Comparison of ENCODE assay signal across 9 cellular contexts in the genomic region with DNA sequence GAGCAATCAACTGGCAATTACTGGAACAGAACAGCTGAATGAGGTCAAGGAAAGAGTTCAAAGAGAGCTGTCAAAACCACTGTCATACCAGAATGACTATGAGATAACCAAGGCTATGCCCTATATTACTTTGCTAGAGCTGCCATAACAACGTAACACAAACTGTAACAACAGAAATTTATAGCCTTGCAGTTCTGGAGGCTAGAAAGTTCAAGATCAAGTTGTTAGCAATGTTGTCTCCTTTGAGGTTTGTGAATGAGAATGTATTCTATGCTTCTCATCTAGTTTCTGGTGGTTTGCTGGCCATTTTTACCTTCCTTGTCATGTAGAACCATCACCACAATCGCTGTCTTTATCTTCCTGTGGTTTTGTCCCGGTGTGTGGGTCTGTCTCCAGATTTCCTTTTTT.
A peak's percentile ranks its signal among the peaks of the same experiment; 100 is the strongest.
DNase-seq lines count a peak whose midpoint lies in the region; ATAC-seq and TF ChIP-seq lines count a peak whose summit lies in the region.
"Had no signal": no experiment of that assay in that cellular context is flagged by ENCODE, and none has a peak within 500 bp of the region (broad histone marks: within the 10 kb centered on the region; RNA-seq: fewer than 3 reads in every experiment).

No MANE protein-coding gene starts in this region.

- H3K9me3 ChIP-seq in right cardiac atrium (ENCODE audit: control insufficient read depth, low read length) (no peaks in the 10 kb centered on the region), GM23248 (ENCODE audit: low read depth) (no peaks in the 10 kb centered on the region), H9 (ENCODE audit: control insufficient read depth, low read depth, low read length) (no peaks in the 10 kb centered on the region)
- H3K9me3 ChIP-seq: gastroesophageal sphincter had no signal

- no peaks in the 10 kb centered on the region for H3K79me1 ChIP-seq in H9 (ENCODE audit: insufficient read depth, low read depth, low read length, poor library complexity, severe bottlenecking)

- intact Hi-C loops in right cardiac atrium (cut with DNase I) (no loop called here), left ventricle myocardium superior (cut with micrococcal nuclease) (no loop called here)

- peaks cover 0 to 4% (median 1%) of the 10 kb centered on the region in 3 experiments; a peak in 3 of 7 replicates for H3K36me3 Mint-ChIP-seq in H9 (ENCODE audit: insufficient read depth in 1 of 3, low read depth in 3 of 3)

- no peaks in the 10 kb centered on the region for H3K79me2 ChIP-seq in GM23248 (ENCODE audit: insufficient read depth)
- H3K79me2 ChIP-seq in H9 (ENCODE audit: insufficient read depth, low read length) = no peaks in the 10 kb centered on the region

- H2AK5ac ChIP-seq in H9 (ENCODE audit: insufficient read length, low read length) = no peak overlapping the region

- H2BK120ac ChIP-seq in H9 (ENCODE audit: low read depth, low read length, poor library complexity, severe bottlenecking) = no peak overlapping the region

- TF ChIP-seq CTCF in H9 (conservative IDR thresholded peaks at IDR 0.05) = no peak

- no peak overlapping the region for H3K4ac ChIP-seq in H9 (ENCODE audit: low read depth, low read length)

- H2AFZ ChIP-seq in GM23248 = no peak overlapping the region
- H2AFZ ChIP-seq in H9 (ENCODE audit: low read length) = no peak overlapping the region

- H3F3A ChIP-seq in GM23248 (ENCODE audit: insufficient read depth) = no peaks in the 10 kb centered on the region

- H3K56ac ChIP-seq in H9 (ENCODE audit: insufficient read length, low read depth, low read length) = no peak overlapping the region

- H2BK15ac ChIP-seq in H9 (ENCODE audit: low read depth, low read length) = no peak overlapping the region

- H3K9ac ChIP-seq in GM23248 = no peak overlapping the region
- H3K9ac ChIP-seq in H9 (ENCODE audit: extremely low read depth, insufficient read length, low read length) = no peak overlapping the region

- peak; percentile 18 to 31 for ATAC-seq in right cardiac atrium
- ATAC-seq in left ventricle myocardium superior = no peak
- peak; percentile 65 for ATAC-seq in HG02970 (IDR thresholded peaks at IDR 0.05; ENCODE audit: low FRiP score, unreplicated experiment)
- peak; percentile 99 for ATAC-seq in stimulated activated naive CD8-positive, alpha-beta T cell treated with anti-CD3 and anti-CD28 coated beads, Interleukin-15, amount 100 ng/mL, for 72 hours
- ATAC-seq: gastroesophageal sphincter had no signal

- in situ Hi-C loops in GM23248 (cut with MboI) = no loop called here

- peak overlapping the region in 1 of 2 donors; percentile 13 for H3K4me3 Mint-ChIP-seq in stimulated activated naive CD8-positive, alpha-beta T cell treated with anti-CD3 and anti-CD28 coated beads, Interleukin-15, amount 100 ng/mL, for 72 hours
- no peak overlapping the region for H3K4me3 Mint-ChIP-seq in H9

- no peak overlapping the region for H3K23ac ChIP-seq in H9 (ENCODE audit: insufficient read length, low read depth, low read length)

- H4K91ac ChIP-seq in H9 (ENCODE audit: insufficient read length, low read depth, low read length) = no peak overlapping the region

- peaks cover 21% of the 10 kb centered on the region for H3K27me3 Mint-ChIP-seq in stimulated activated naive CD8-positive, alpha-beta T cell treated with anti-CD3 and anti-CD28 coated beads, Interleukin-15, amount 100 ng/mL, for 72 hours
- H3K27me3 Mint-ChIP-seq in H9 (ENCODE audit: low read depth) = no peaks in the 10 kb centered on the region

- H3K4me2 ChIP-seq in GM23248 (ENCODE audit: unreplicated experiment) = no peak overlapping the region
- no peak overlapping the region for H3K4me2 ChIP-seq in H9 (ENCODE audit: insufficient read depth, insufficient read length, low read length)

- H2BK12ac ChIP-seq in H9 (ENCODE audit: insufficient read length, low read depth, low read length) = no peak overlapping the region

- 74% methylated on average over 3 of the region's 3 CpGs for WGBS in right cardiac atrium
- WGBS in GM23248 (ENCODE audit: low coverage in 1 of 2, low lambda C conversion rate in 2 of 2, missing lambda C conversion rate in 2 of 2), 2 experiments = 85 to 94% methylated on average over 3 of the region's 3 CpGs
- WGBS in H9 (ENCODE audit: extremely low coverage, insufficient read length, low lambda C conversion rate) = no CpG with 5 or more reads among the region's 3 CpGs

- H3K4me1 ChIP-seq in right cardiac atrium (ENCODE audit: control insufficient read depth, insufficient read depth, low read length) = no peaks in the 10 kb centered on the region
- H3K4me1 ChIP-seq in GM23248 (ENCODE audit: insufficient read depth) = no peaks in the 10 kb centered on the region
- H3K4me1 ChIP-seq in H9 (ENCODE audit: insufficient read depth, low read length) = no peaks in the 10 kb centered on the region
- H3K4me1 ChIP-seq: gastroesophageal sphincter had no signal

- no peak overlapping the region for H3K18ac ChIP-seq in H9 (ENCODE audit: insufficient read length, low read depth, low read length)

- no peaks in the 10 kb centered on the region for H3K36me3 ChIP-seq in GM23248 (ENCODE audit: low read depth)
- H3K36me3 ChIP-seq: gastroesophageal sphincter had no signal

- no peak overlapping the region for H2BK20ac ChIP-seq in H9 (ENCODE audit: low read depth, low read length, poor library complexity, severe bottlenecking)

- H2BK5ac ChIP-seq in H9 (ENCODE audit: insufficient read length, low read length) = no peak overlapping the region

- H3K4me1 Mint-ChIP-seq in stimulated activated naive CD8-positive, alpha-beta T cell treated with anti-CD3 and anti-CD28 coated beads, Interleukin-15, amount 100 ng/mL, for 72 hours = peaks cover 10% of the 10 kb centered on the region
- no peaks in the 10 kb centered on the region for H3K4me1 Mint-ChIP-seq in H9

- no peak overlapping the region for H4K8ac ChIP-seq in H9 (replicated peaks; ENCODE audit: insufficient read length, low read depth, low read length)

- no peak overlapping the region for H3T11ph ChIP-seq in H9 (ENCODE audit: low read length)

- H3K4me3 ChIP-seq in right cardiac atrium (ENCODE audit: low read length) = no peak overlapping the region
- no peak overlapping the region for H3K4me3 ChIP-seq in GM23248
- H3K4me3 ChIP-seq: gastroesophageal sphincter had no signal

- no peak overlapping the region for H3K14ac ChIP-seq in H9 (ENCODE audit: insufficient read depth, low read length)

- H3K23me2 ChIP-seq in H9 (ENCODE audit: insufficient read length, low read depth, low read length, poor library complexity, severe bottlenecking) = no peaks in the 10 kb centered on the region

- H3K27me3 ChIP-seq in right cardiac atrium (ENCODE audit: control insufficient read depth, insufficient read depth) (no peaks in the 10 kb centered on the region), GM23248 (replicated peaks; ENCODE audit: insufficient read depth) (no peaks in the 10 kb centered on the region), H9 (ENCODE audit: insufficient read depth, low read length) (no peaks in the 10 kb centered on the region)
- H3K27me3 ChIP-seq: gastroesophageal sphincter had no signal

- no peak overlapping the region for H4K5ac ChIP-seq in H9 (ENCODE audit: insufficient read length, low read depth, low read length)

- H3K27ac ChIP-seq in right cardiac atrium (ENCODE audit: low read length) (no peak overlapping the region), GM23248 (no peak overlapping the region), H9 (ENCODE audit: insufficient read length, low read depth, low read length) (no peak overlapping the region)
- H3K27ac ChIP-seq: gastroesophageal sphincter had no signal

- peak overlapping the region in 1 of 2 donors; percentile 93 for H3K27ac Mint-ChIP-seq in stimulated activated naive CD8-positive, alpha-beta T cell treated with anti-CD3 and anti-CD28 coated beads, Interleukin-15, amount 100 ng/mL, for 72 hours
- H3K27ac Mint-ChIP-seq in H9 = no peak overlapping the region

- H3K9me3 Mint-ChIP-seq in stimulated activated naive CD8-positive, alpha-beta T cell treated with anti-CD3 and anti-CD28 coated beads, Interleukin-15, amount 100 ng/mL, for 72 hours = no peaks in the 10 kb centered on the region
- peaks cover 7 to 9% of the 10 kb centered on the region in 2 experiments; a peak in 4 of 5 replicates for H3K9me3 Mint-ChIP-seq in H9

- H4K20me1 ChIP-seq in GM23248 (ENCODE audit: insufficient read depth) (no peaks in the 10 kb centered on the region), H9 (ENCODE audit: control insufficient read depth, insufficient read depth, insufficient read length) (no peaks in the 10 kb centered on the region)

- no peaks in the 10 kb centered on the region for H3K9me2 ChIP-seq in GM23248 (ENCODE audit: insufficient read depth)

- DNase-seq in right cardiac atrium (no peak), left ventricle myocardium superior (no peak), OCI-M1 (lab: John Stamatoyannopoulos, UW) (peak; percentile 66), GM23248 (no peak), hippocampal formation (lab: John Stamatoyannopoulos, UW) (no peak), H9 (no peak)
- DNase-seq in stimulated activated naive CD8-positive, alpha-beta T cell treated with anti-CD3 and anti-CD28 coated beads, Interleukin-15, amount 100 ng/mL, for 72 hours = peak in 1 of 2 donors; percentile 18
